ENCODE assay signal across 24 cellular contexts in genomic region chr6:37149750-37150149, GRCh38. TPM values are rescaled to one million over a fixed set of nuclear protein-coding genes. Genes with fewer than 3 reads are reported as not detected.
DNase-seq lines count a peak whose midpoint lies in the region; ATAC-seq, FAIRE-seq and TF ChIP-seq lines count a peak whose summit lies in the region.
"Had no signal": no experiment of that assay in that cellular context is flagged by ENCODE, and none has a peak within 500 bp of the region (broad histone marks: within the 10 kb centered on the region; RNA-seq: fewer than 3 reads in every experiment).

No MANE protein-coding gene starts in this region.

- no peak for FAIRE-seq in HepG2 (lab: Jason Lieb, UNC)
- FAIRE-seq: endothelial cell of umbilical vein, H1 had no signal

- TF ChIP-seq CTCF in HepG2 (CRISPR knock-in tag; IDR thresholded peaks at IDR 0.05) (no peak), right lobe of liver (IDR thresholded peaks at IDR 0.05) (no peak), NB4 (IDR thresholded peaks at IDR 0.05; ENCODE audit: low read depth, low read length) (no peak), neural progenitor cell (IDR thresholded peaks at IDR 0.05) (no peak)

- no peak for TF ChIP-seq EP300 in HepG2 (IDR thresholded peaks at IDR 0.05; ENCODE audit: low read depth in 2 of 2, low read length in 2 of 2)
- TF ChIP-seq EP300 in HepG2 (CRISPR knock-in tag; IDR thresholded peaks at IDR 0.05; ENCODE audit: borderline replicate concordance): no peak

- in situ Hi-C loops in HepG2 (cut with HindIII; ENCODE audit: extremely low pct_ligation_motif_present, low pct_unique_long_range_greater_than_20kb): no loop called here

- H3K9ac ChIP-seq in HepG2 (ENCODE audit: insufficient read depth, low read depth, low read length) (no peak overlapping the region), adipocyte (ENCODE audit: low read length) (peak overlapping the region; percentile 46), neural progenitor cell (no peak overlapping the region)

- H3K79me2 ChIP-seq in HepG2 (ENCODE audit: insufficient read depth, low read length): no peaks in the 10 kb centered on the region
- H3K79me2 ChIP-seq in neural progenitor cell (ENCODE audit: low read depth): no peaks in the 10 kb centered on the region

- H3K4me1 ChIP-seq in HepG2 (ENCODE audit: insufficient read depth, low read length) (peaks cover 84% of the 10 kb centered on the region), right lobe of liver (peaks cover 0 to 30% (median 7%) of the 10 kb centered on the region in 4 donors), adipocyte (ENCODE audit: control insufficient read depth, insufficient read depth, low read length) (peaks cover 25% of the 10 kb centered on the region), neural progenitor cell (no peaks in the 10 kb centered on the region)

- intact Hi-C loops in HepG2 (cut with micrococcal nuclease; ENCODE audit: unreplicated experiment): no loop called here
- intact Hi-C loops in right lobe of liver (cut with DNase I): no loop called here

- no peaks in the 10 kb centered on the region for H3K36me3 ChIP-seq in HepG2 (replicated peaks in 1 of 2; ENCODE audit: control insufficient read depth in 1 of 2, insufficient read depth in 2 of 2, low read length in 2 of 2)
- no peaks in the 10 kb centered on the region for H3K36me3 ChIP-seq in right lobe of liver
- no peaks in the 10 kb centered on the region for H3K36me3 ChIP-seq in adipocyte (ENCODE audit: control insufficient read depth, insufficient read depth, low read length, severe bottlenecking)
- no peaks in the 10 kb centered on the region for H3K36me3 ChIP-seq in neural progenitor cell
- H3K36me3 ChIP-seq: gastroesophageal sphincter, tibial nerve had no signal

- no TSS peak for BruUV-seq in HepG2 (replicated peaks; lab: Mats Ljungman, UMichigan)

- no peak overlapping the region for H3K4me2 ChIP-seq in HepG2 (ENCODE audit: low read depth, low read length)
- H3K4me2 ChIP-seq in neural progenitor cell: no peak overlapping the region

- CTCF ChIA-PET in HepG2 (lab: Yijun Ruan, JAX; ENCODE audit: low intra/inter-chr PET ratio, low total read pairs): no interaction called here

- DNase-seq in HepG2 (ENCODE audit: low spot score) (no peak), right lobe of liver (no peak), NB4 (ENCODE audit: low read depth) (peak; percentile 56), adipocyte (ENCODE audit: low read depth) (no peak), neural progenitor cell (ENCODE audit: low spot score) (no peak), islet precursor cell (no peak)
- DNase-seq: activated CD4-positive, alpha-beta T cell treated with anti-CD3 and anti-CD28 coated beads for 1 hour; activated CD8-positive, alpha-beta T cell treated with anti-CD3 and anti-CD28 coated beads, Interleukin-2, amount 10 ng/mL, durations not matched to agents 7 days and 5 days; activated effector memory CD4-positive, alpha-beta T cell treated with Interleukin-2 at 50 U/mL for 16 hours; activated T-cell treated with anti-CD3 and anti-CD28 coated beads for 4 hours; body of pancreas; dorsolateral prefrontal cortex; EL; hippocampal formation; naive thymus-derived CD4-positive, alpha-beta T cell; NCI-H2029 treated with DMSO at 0.1 percent for 48 hours; NCI-H748 treated with DMSO at 0.1 percent for 48 hours had no signal

- no peaks in the 10 kb centered on the region for H3K36me3 Mint-ChIP-seq in neural progenitor cell
- H3K36me3 Mint-ChIP-seq: naive thymus-derived CD4-positive, alpha-beta T cell had no signal

- ATAC-seq in HepG2: no peak
- ATAC-seq in right lobe of liver: no peak
- ATAC-seq in HG03571 (IDR thresholded peaks at IDR 0.05; ENCODE audit: unreplicated experiment): no peak
- ATAC-seq: activated CD8-positive, alpha-beta T cell treated with anti-CD3 and anti-CD28 coated beads, Interleukin-2, amount 10 ng/mL, durations not matched to agents 7 days and 5 days; body of pancreas; gastroesophageal sphincter; left lobe of liver; naive thymus-derived CD4-positive, alpha-beta T cell had no signal

- H4K20me1 ChIP-seq in HepG2 (ENCODE audit: insufficient read depth, low read length) (no peaks in the 10 kb centered on the region), neural progenitor cell (ENCODE audit: low read depth) (no peaks in the 10 kb centered on the region)

- no peak overlapping the region for H3K4me3 ChIP-seq in HepG2 (replicated peaks in 1 of 3; ENCODE audit: insufficient read depth in 1 of 3, low read depth in 2 of 3, low read length in 3 of 3)
- no peak overlapping the region for H3K4me3 ChIP-seq in right lobe of liver
- no peak overlapping the region for H3K4me3 ChIP-seq in NB4 (ENCODE audit: low read depth, low read length)
- H3K4me3 ChIP-seq in adipocyte (ENCODE audit: low read length): no peak overlapping the region
- no peak overlapping the region for H3K4me3 ChIP-seq in neural progenitor cell
- H3K4me3 ChIP-seq: body of pancreas, dorsolateral prefrontal cortex, gastroesophageal sphincter, tibial nerve had no signal

- H3K27me3 ChIP-seq in HepG2 (ENCODE audit: control insufficient read depth in 1 of 2, insufficient read depth in 2 of 2, low read length in 2 of 2) (no peaks in the 10 kb centered on the region), right lobe of liver (no peaks in the 10 kb centered on the region), adipocyte (replicated peaks; ENCODE audit: control insufficient read depth, insufficient read depth, low read length) (no peaks in the 10 kb centered on the region), neural progenitor cell (no peaks in the 10 kb centered on the region)
- H3K27me3 ChIP-seq: body of pancreas, dorsolateral prefrontal cortex, gastroesophageal sphincter, tibial nerve had no signal

- no peak overlapping the region for H3K27ac Mint-ChIP-seq in neural progenitor cell
- H3K27ac Mint-ChIP-seq: activated CD8-positive, alpha-beta T cell treated with anti-CD3 and anti-CD28 coated beads, Interleukin-2, amount 10 ng/mL, durations not matched to agents 7 days and 5 days; T-helper 1 cell treated with Interleukin-12 subunit alpha and Interleukin-12 subunit beta and Interleukin-4 antibody, amounts not matched to agents 30 μg/mL and 1 μg/mL, for 36 hours had no signal

- H2AFZ ChIP-seq in HepG2 (ENCODE audit: low read length): no peak overlapping the region
- no peak overlapping the region for H2AFZ ChIP-seq in neural progenitor cell (replicated peaks)

- H3K4me3 Mint-ChIP-seq in neural progenitor cell: no peak overlapping the region
- H3K4me3 Mint-ChIP-seq: activated CD8-positive, alpha-beta T cell treated with anti-CD3 and anti-CD28 coated beads, Interleukin-2, amount 10 ng/mL, durations not matched to agents 7 days and 5 days; naive thymus-derived CD4-positive, alpha-beta T cell; T-helper 1 cell treated with Interleukin-12 subunit alpha and Interleukin-12 subunit beta and Interleukin-4 antibody, amounts not matched to agents 30 μg/mL and 1 μg/mL, for 36 hours had no signal

- POLR2A ChIA-PET in HepG2 (lab: Yijun Ruan, JAX): interaction anchor here (5.6 kb wide), 1 partner anchor 20 kb away, joined by 82 read pairs; the partner anchor contains the start of gene PIM1

- TF ChIP-seq POLR2A in HepG2 (IDR thresholded peaks at IDR 0.05; ENCODE audit: insufficient read depth in 1 of 2, low read depth in 2 of 2, low read length in 2 of 2) (no peak), right lobe of liver (IDR thresholded peaks at IDR 0.05) (no peak), NB4 (IDR thresholded peaks at IDR 0.05; ENCODE audit: extremely low read depth, insufficient read length) (no peak)

- H3K4me1 Mint-ChIP-seq in neural progenitor cell: no peaks in the 10 kb centered on the region

- H3K9me3 ChIP-seq in HepG2 (ENCODE audit: low read length): no peaks in the 10 kb centered on the region
- no peaks in the 10 kb centered on the region for H3K9me3 ChIP-seq in right lobe of liver
- H3K9me3 ChIP-seq in adipocyte (ENCODE audit: control insufficient read depth, low read length): no peaks in the 10 kb centered on the region
- no peaks in the 10 kb centered on the region for H3K9me3 ChIP-seq in neural progenitor cell (ENCODE audit: low read depth)
- H3K9me3 ChIP-seq: body of pancreas, gastroesophageal sphincter, tibial nerve had no signal

- H3K27ac ChIP-seq in HepG2 (ENCODE audit: extremely low read length, insufficient read depth, low read length) (no peak overlapping the region), right lobe of liver (no peak overlapping the region), neural progenitor cell (no peak overlapping the region)
- H3K27ac ChIP-seq: body of pancreas, dorsolateral prefrontal cortex, gastroesophageal sphincter, tibial nerve had no signal

- H3K9me3 Mint-ChIP-seq in neural progenitor cell: peaks cover 4% of the 10 kb centered on the region
- H3K9me3 Mint-ChIP-seq: T-helper 1 cell treated with Interleukin-12 subunit alpha and Interleukin-12 subunit beta and Interleukin-4 antibody, amounts not matched to agents 30 μg/mL and 1 μg/mL, for 36 hours had no signal

- H3F3A ChIP-seq in neural progenitor cell (ENCODE audit: low read depth): no peaks in the 10 kb centered on the region

- no peak for TF ChIP-seq RAD21 in HepG2 (CRISPR knock-in tag; IDR thresholded peaks at IDR 0.05)

- H3K27me3 Mint-ChIP-seq in neural progenitor cell (ENCODE audit: insufficient read depth, low read depth): peaks cover 7% of the 10 kb centered on the region

RNA-seq across cellular contexts. Expression of gene PIM1, which starts 20.2 kb away (rescaled TPM):
- total RNA-seq in HepG2 (2016; rRNA removed; fragmentation: Illumina TruSeq; extraction: Trizol) (19.1 and 29.4 TPM in 2 replicates), right lobe of liver (10 to 100 TPM in 5 of 6 experiments, 1 to 10 TPM in 1; 5.1 to 45.2 (median 13.0) TPM), neural progenitor cell (ENCODE audit: low replicate concordance) (9.1 and 18.9 TPM in 2 replicates)
- total RNA-seq in HepG2 (2016; cell fraction: cytosol; rRNA removed; fragmentation: Illumina TruSeq; extraction: Trizol; ENCODE audit: low read depth): 13.7 and 14.9 TPM in 2 replicates
- 14.8 and 30.7 TPM in 2 replicates for total RNA-seq in HepG2 (2016; cell fraction: insoluble cytoplasmic fraction; rRNA removed; fragmentation: Illumina TruSeq; extraction: Trizol)
- 28.0 and 32.4 TPM in 2 replicates for total RNA-seq in HepG2 (2016; cell fraction: membrane; rRNA removed; fragmentation: Illumina TruSeq; extraction: Trizol)
- 29.7 and 34.7 TPM in 2 replicates for total RNA-seq in HepG2 (2016; cell fraction: nucleus; rRNA removed; fragmentation: Illumina TruSeq; extraction: Trizol)
- polyA plus RNA-seq in HepG2 (2011; rRNA removed): 117 and 149 TPM in 2 replicates
- 60.3 and 76.2 TPM in 2 replicates for polyA plus RNA-seq in HepG2 (2011; cell fraction: cytosol; rRNA removed)
- polyA plus RNA-seq in HepG2 (2011; cell fraction: nucleus; rRNA removed): 145 and 149 TPM in 2 replicates
- polyA plus RNA-seq in HepG2 (2012): 142 and 149 TPM in 2 replicates
- 3.1 and 3.3 TPM in 2 replicates for polyA plus RNA-seq in HepG2 (2016; cell fraction: cytosol; fragmentation: Illumina TruSeq; extraction: Trizol; ENCODE audit: low read depth)
- 15.9 and 19.2 TPM in 2 replicates for polyA plus RNA-seq in HepG2 (2016; cell fraction: insoluble cytoplasmic fraction; fragmentation: Illumina TruSeq; extraction: Trizol; ENCODE audit: low read depth)
- 7.9 and 8.1 TPM in 2 replicates for polyA plus RNA-seq in HepG2 (2016; cell fraction: membrane; fragmentation: Illumina TruSeq; extraction: Trizol; ENCODE audit: low read depth)
- 68.4 and 71.9 TPM in 2 replicates for polyA plus RNA-seq in HepG2 (2016; cell fraction: nucleus; fragmentation: Illumina TruSeq; extraction: Trizol; ENCODE audit: insufficient read depth, low read depth)
- polyA minus RNA-seq in HepG2 (2011; rRNA and poly(A)+ RNA removed; ENCODE audit: low replicate concordance): 24.0 and 183 TPM in 2 replicates
- 66.0 and 82.3 TPM in 2 replicates for polyA minus RNA-seq in HepG2 (2011; cell fraction: cytosol; rRNA and poly(A)+ RNA removed)
- 45.6 and 58.6 TPM in 2 replicates for polyA minus RNA-seq in HepG2 (2011; cell fraction: nucleus; rRNA and poly(A)+ RNA removed)
